Comparison of ENCODE assay signal across 17 cellular contexts in the genomic region with DNA sequence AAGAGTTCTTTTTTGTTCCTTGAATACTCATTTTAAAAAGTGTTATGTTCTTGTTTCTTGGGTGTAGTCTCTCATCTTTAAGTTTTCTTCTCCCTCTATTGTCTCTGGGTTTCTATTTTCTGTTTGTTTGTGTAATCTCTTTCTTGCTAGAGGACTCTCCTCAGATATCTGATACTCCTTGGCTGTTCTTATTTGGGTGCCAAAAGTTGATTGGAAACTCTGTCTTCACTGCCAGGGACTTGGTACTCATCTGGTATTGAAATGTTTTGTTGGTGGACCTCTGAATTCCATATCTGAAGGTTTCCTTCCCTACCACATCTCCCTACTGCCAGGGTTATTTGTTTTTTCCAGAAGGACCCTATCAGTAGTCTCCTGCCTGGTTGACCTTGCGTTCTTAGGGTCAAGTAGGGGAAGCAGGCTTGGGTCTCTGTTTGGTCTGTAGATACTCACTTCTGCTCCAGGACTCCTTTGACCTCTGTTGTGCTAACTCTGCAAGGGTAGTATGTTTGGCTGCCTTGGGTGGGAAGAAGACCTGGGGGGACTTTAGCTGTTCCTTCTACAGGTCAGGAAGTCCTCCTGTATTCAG. TPM values are rescaled to one million over a fixed set of nuclear protein-coding genes. Genes with fewer than 3 reads are reported as not detected.
DNase-seq lines count a peak whose midpoint lies in the region; ATAC-seq, FAIRE-seq and TF ChIP-seq lines count a peak whose summit lies in the region.
"Had no signal": no experiment of that assay in that cellular context is flagged by ENCODE, and none has a peak within 500 bp of the region (broad histone marks: within the 10 kb centered on the region; RNA-seq: fewer than 3 reads in every experiment).

No MANE protein-coding gene starts in this region.

- H3K36me3 Mint-ChIP-seq in activated T-cell treated with anti-CD3 and anti-CD28 coated beads, Interleukin-2, amount 50 U/mL, for 72 hours (ENCODE audit: insufficient read depth in 2 of 2): peaks cover 0 to 14% of the 10 kb centered on the region in 2 donors
- peaks cover 22% of the 10 kb centered on the region for H3K36me3 Mint-ChIP-seq in type B pancreatic cell

- in situ Hi-C loops in GM12878 (cut with MboI): no loop called here

- H3K27me3 ChIP-seq in KMS-11 (ENCODE audit: insufficient read depth, low read depth) (no peaks in the 10 kb centered on the region), GM12878 (replicated peaks in 1 of 2; ENCODE audit: control insufficient read depth in 2 of 2, insufficient read depth in 2 of 2, low read length in 1 of 2) (no peaks in the 10 kb centered on the region)
- H3K27me3 ChIP-seq: SJCRH30 had no signal

- no peak for TF ChIP-seq POLR2A in GM12878 (IDR thresholded peaks at IDR 0.05; ENCODE audit: low read depth, low read length)

- 100% methylated on average over 1 of the region's 1 CpG for WGBS in GM12878 (ENCODE audit: insufficient coverage, insufficient replicate concordance, low lambda C conversion rate, missing lambda C conversion rate)

- H3K4me1 ChIP-seq in KMS-11 (ENCODE audit: low read depth, poor library complexity, severe bottlenecking): peaks cover 58% of the 10 kb centered on the region
- peaks cover 31% of the 10 kb centered on the region for H3K4me1 ChIP-seq in GM12878 (ENCODE audit: control insufficient read depth, insufficient read depth, low read length)

- SMC1A ChIA-PET in GM12878 (lab: Charles Lee; ENCODE audit: uncharacterized antibody, unreplicated experiment): interaction anchor here (1.3 kb wide), 1 partner anchor 166 kb away, joined by 5 read pairs; no protein-coding TSS in a partner anchor

- H3K36me3 ChIP-seq in KMS-11 (ENCODE audit: insufficient read depth) (no peaks in the 10 kb centered on the region), GM12878 (ENCODE audit: control insufficient read depth in 2 of 2, insufficient read depth in 2 of 2, low read length in 1 of 2) (peaks cover 0 to 3% of the 10 kb centered on the region in 2 experiments; a peak in 2 of 4 replicates)
- H3K36me3 ChIP-seq: SJCRH30 had no signal

- no peaks in the 10 kb centered on the region for H3K27me3 Mint-ChIP-seq in activated T-cell treated with anti-CD3 and anti-CD28 coated beads, Interleukin-2, amount 50 U/mL, for 72 hours (ENCODE audit: low read depth)
- H3K27me3 Mint-ChIP-seq in type B pancreatic cell: no peaks in the 10 kb centered on the region
- H3K27me3 Mint-ChIP-seq: CD8-positive, alpha-beta memory T cell had no signal

- H3K9me3 Mint-ChIP-seq in activated T-cell treated with anti-CD3 and anti-CD28 coated beads, Interleukin-2, amount 50 U/mL, for 72 hours: no peaks in the 10 kb centered on the region
- H3K9me3 Mint-ChIP-seq in type B pancreatic cell: peaks cover 5% of the 10 kb centered on the region
- H3K9me3 Mint-ChIP-seq: CD8-positive, alpha-beta memory T cell; HFFc6 had no signal

- no TSS peak for BruUV-seq in GM12878 (replicated peaks; lab: Mats Ljungman, UMichigan)

- no peak for ATAC-seq in activated T-cell treated with anti-CD3 and anti-CD28 coated beads, Interleukin-2, amount 50 U/mL, for 72 hours (replicated peaks in 1 of 2)
- ATAC-seq in GM12878: no peak
- ATAC-seq in HG02885 (IDR thresholded peaks at IDR 0.05; ENCODE audit: poor library complexity, unreplicated experiment): no peak

- H4K20me1 ChIP-seq in KMS-11 (ENCODE audit: insufficient read depth) (no peaks in the 10 kb centered on the region), GM12878 (ENCODE audit: control insufficient read depth, insufficient read depth) (no peaks in the 10 kb centered on the region)

- POLR2A ChIA-PET in GM12878 (lab: Charles Lee): interaction anchor here (1.4 kb wide), 1 partner anchor 72 kb away, joined by 3 read pairs; no protein-coding TSS in a partner anchor

- H3K9me3 ChIP-seq in GM12878 (replicated peaks; ENCODE audit: control insufficient read depth, insufficient read depth, low read length): no peaks in the 10 kb centered on the region
- H3K9me3 ChIP-seq: SJCRH30 had no signal

- TF ChIP-seq RAD21 in GM12878 (IDR thresholded peaks at IDR 0.05; ENCODE audit: insufficient read depth, low read depth, low read length): no peak

- H3K27ac Mint-ChIP-seq in activated T-cell treated with anti-CD3 and anti-CD28 coated beads, Interleukin-2, amount 50 U/mL, for 72 hours: peak overlapping the region; percentile 49
- H3K27ac Mint-ChIP-seq in type B pancreatic cell: peak overlapping the region; percentile 11
- H3K27ac Mint-ChIP-seq: HFFc6 had no signal

- no peak for FAIRE-seq in GM12878 (lab: Jason Lieb, UNC)
- FAIRE-seq: H1 had no signal

- no peak for DNase-seq in activated T-cell treated with anti-CD3 and anti-CD28 coated beads, Interleukin-2, amount 50 U/mL, for 72 hours
- DNase-seq in activated T-cell treated with anti-CD3 and anti-CD28 coated beads, Interleukin-2, amount 50 U/mL, for 1 hour: no peak
- DNase-seq in GM12878 (ENCODE audit: low read depth, low spot score) (no peak), type B pancreatic cell (ENCODE audit: extremely low spot score, unreplicated experiment) (no peak), T1000 (lab: John Stamatoyannopoulos, UW) (no peak)
- DNase-seq: ACHN; CD8-positive, alpha-beta memory T cell; EL; HFFc6; NCI-H1417 treated with DMSO at 0.1 percent for 48 hours; NCI-H2029; NCI-H510A treated with DMSO at 0.1 percent for 48 hours; SJCRH30 had no signal

- H3K79me2 ChIP-seq in KMS-11 (ENCODE audit: insufficient read depth, low read depth) (no peaks in the 10 kb centered on the region), GM12878 (ENCODE audit: control insufficient read depth, insufficient read depth, low read length) (peaks cover 5% of the 10 kb centered on the region)

- intact Hi-C loops in GM12878 (cut with micrococcal nuclease; ENCODE audit: unreplicated experiment): no loop called here

- no peak overlapping the region for H3K4me3 ChIP-seq in KMS-11 (IDR thresholded peaks at IDR 0.05; ENCODE audit: insufficient read depth, low read depth, low read length)
- no peak overlapping the region for H3K4me3 ChIP-seq in GM12878
- H3K4me3 ChIP-seq: SJCRH30 had no signal

- H3K27ac ChIP-seq in KMS-11 (0 out of 2 replicates have a peak overlapping the region, but pooled peaks have one; percentile 0), GM12878 (ENCODE audit: control insufficient read depth, insufficient read depth) (peak overlapping the region; percentile 40)
- H3K27ac ChIP-seq: HL-60, SJCRH30 had no signal

- RAD21 ChIA-PET in GM12878 (lab: Charles Lee; ENCODE audit: unreplicated experiment): interaction anchor here (3.6 kb wide), 1 partner anchor 165 kb away, joined by 28 read pairs; no protein-coding TSS in a partner anchor

- H3K4me1 Mint-ChIP-seq in activated T-cell treated with anti-CD3 and anti-CD28 coated beads, Interleukin-2, amount 50 U/mL, for 72 hours (ENCODE audit: low read depth): peaks cover 57% of the 10 kb centered on the region
- H3K4me1 Mint-ChIP-seq in type B pancreatic cell (ENCODE audit: unreplicated experiment): peaks cover 48% of the 10 kb centered on the region

- H3K9ac ChIP-seq in KMS-11 (no peak overlapping the region), GM12878 (ENCODE audit: control insufficient read depth, insufficient read depth, low read length) (no peak overlapping the region)

- no peak for TF ChIP-seq EP300 in GM12878 (IDR thresholded peaks at IDR 0.05; ENCODE audit: borderline replicate concordance in 1 of 2, control insufficient read depth in 1 of 2, low read depth in 2 of 2, low read length in 2 of 2)

- CTCF ChIA-PET in GM12878 (lab: Yijun Ruan, JAX): interaction anchor here (0.6 kb wide), 1 partner anchor 19 kb away, joined by 3 read pairs; no protein-coding TSS in a partner anchor

- peak overlapping the region in 1 of 2 donors; percentile 15 for H3K4me3 Mint-ChIP-seq in activated T-cell treated with anti-CD3 and anti-CD28 coated beads, Interleukin-2, amount 50 U/mL, for 72 hours
- H3K4me3 Mint-ChIP-seq in type B pancreatic cell: no peak overlapping the region
- H3K4me3 Mint-ChIP-seq: CD8-positive, alpha-beta memory T cell; HFFc6 had no signal

- TF ChIP-seq CTCF in KMS-11 (conservative IDR thresholded peaks at IDR 0.05; ENCODE audit: low read depth, low read length) (no peak), GM12878 (IDR thresholded peaks at IDR 0.05 in 2 of 3, conservative IDR thresholded peaks at IDR 0.05 in 1 of 3; ENCODE audit: control insufficient read depth in 2 of 3, extremely low read depth in 1 of 3, insufficient read depth in 1 of 3, low read depth in 3 of 3, low read length in 3 of 3) (no peak), type B pancreatic cell (conservative IDR thresholded peaks at IDR 0.05) (no peak)

- H2AFZ ChIP-seq in KMS-11 (ENCODE audit: low read depth) (no peak overlapping the region), GM12878 (ENCODE audit: control insufficient read depth, low read depth, low read length) (no peak overlapping the region)

- H3K4me2 ChIP-seq in KMS-11: no peak overlapping the region
- no peak overlapping the region for H3K4me2 ChIP-seq in GM12878 (ENCODE audit: control insufficient read depth, insufficient read depth)

RNA-seq across cellular contexts. Expression of a gene that starts 15.7 kb away (rescaled TPM):
- total RNA-seq in activated T-cell treated with anti-CD3 and anti-CD28 coated beads, Interleukin-2, amount 50 U/mL, for 72 hours: 10 to 100 TPM; 29.6 to 29.7 TPM
- 112 and 121 TPM in 2 replicates for total RNA-seq in GM12878 (2013; cell fraction: nucleolus; rRNA removed)
- 42.7 and 45.0 TPM in 2 replicates for total RNA-seq in GM12878 (2014; rRNA removed)
- total RNA-seq in GM12878 (2014; rRNA removed; fragmentation: Illumina TruSeq; extraction: Trizol): 29.4 and 32.5 TPM in 2 replicates
- 40.2 and 43.3 TPM in 2 replicates for total RNA-seq in GM12878 (2021)
- polyA plus RNA-seq in GM12878 (2011; ENCODE audit: low read depth): 25.0 TPM
- polyA plus RNA-seq in GM12878 (2011; rRNA removed): 27.9 and 44.7 TPM in 2 replicates
- 61.6 and 76.5 TPM in 2 replicates for polyA plus RNA-seq in GM12878 (2011; cell fraction: cytosol; rRNA removed)
- polyA plus RNA-seq in GM12878 (2011; cell fraction: nucleus; rRNA removed): 83.3 and 92.0 TPM in 2 replicates
- polyA plus RNA-seq in GM12878 (2012): 27.6 and 38.4 TPM in 2 replicates
- polyA plus RNA-seq in GM12878 (2014; fragmentation: Illumina TruSeq; extraction: Trizol): 32.9 and 35.7 TPM in 2 replicates
- 100 to 1,000 TPM in 1 of 2 experiments, 10 to 100 TPM in 1; 92.0 to 135 TPM for polyA plus RNA-seq in GM12878 (2014; fragmentation: Nextera tagmentation; extraction: Ambion mirVana)
- 68.2 and 69.9 TPM in 2 replicates for polyA plus RNA-seq in GM12878 (2014; rRNA removed)
- polyA plus RNA-seq in GM12878 (2016; fragmentation: Nextera tagmentation; extraction: Ambion mirVana): 10 to 100 TPM; 65.4 to 67.9 TPM
- 37.2 and 70.2 TPM in 2 replicates for polyA minus RNA-seq in GM12878 (2011; rRNA and poly(A)+ RNA removed)
- 8.8 and 18.7 TPM in 2 replicates for polyA minus RNA-seq in GM12878 (2011; cell fraction: cytosol; rRNA and poly(A)+ RNA removed)
- polyA minus RNA-seq in GM12878 (2011; cell fraction: nucleus; rRNA and poly(A)+ RNA removed): 51.0 and 104 TPM in 2 replicates
- 19.1 and 23.6 TPM in 2 replicates for total RNA-seq in type B pancreatic cell (ENCODE audit: low replicate concordance)

RNA-seq across cellular contexts. Expression of a gene that starts 43.7 kb away (rescaled TPM):
- total RNA-seq in activated T-cell treated with anti-CD3 and anti-CD28 coated beads, Interleukin-2, amount 50 U/mL, for 72 hours: 1 to 10 TPM in 1 of 2 donors, under 1 TPM in 1; 0.31 to 1.2 TPM
- 5.9 and 8.5 TPM in 2 replicates for total RNA-seq in GM12878 (2013; cell fraction: nucleolus; rRNA removed)
- 20.2 and 22.2 TPM in 2 replicates for total RNA-seq in GM12878 (2014; rRNA removed)
- total RNA-seq in GM12878 (2014; rRNA removed; fragmentation: Illumina TruSeq; extraction: Trizol): 13.6 and 15.0 TPM in 2 replicates
- total RNA-seq in GM12878 (2021): 24.8 and 25.5 TPM in 2 replicates
- polyA plus RNA-seq in GM12878 (2011; ENCODE audit: low read depth): 7.6 TPM
- polyA plus RNA-seq in GM12878 (2011; rRNA removed): 15.7 and 24.3 TPM in 2 replicates
- 28.5 and 32.2 TPM in 2 replicates for polyA plus RNA-seq in GM12878 (2011; cell fraction: cytosol; rRNA removed)
- polyA plus RNA-seq in GM12878 (2011; cell fraction: nucleus; rRNA removed): 19.4 and 24.8 TPM in 2 replicates
- 8.5 and 11.0 TPM in 2 replicates for polyA plus RNA-seq in GM12878 (2012)
- 26.3 and 30.3 TPM in 2 replicates for polyA plus RNA-seq in GM12878 (2014; fragmentation: Illumina TruSeq; extraction: Trizol)
- 1 to 10 TPM; 2.3 to 2.5 TPM for polyA plus RNA-seq in GM12878 (2014; fragmentation: Nextera tagmentation; extraction: Ambion mirVana)
- polyA plus RNA-seq in GM12878 (2014; rRNA removed): 35.5 and 41.6 TPM in 2 replicates
- 1 to 10 TPM; 1.6 to 1.7 TPM for polyA plus RNA-seq in GM12878 (2016; fragmentation: Nextera tagmentation; extraction: Ambion mirVana)
- 21.5 and 25.9 TPM in 2 replicates for polyA minus RNA-seq in GM12878 (2011; rRNA and poly(A)+ RNA removed)
- 9.0 and 9.6 TPM in 2 replicates for polyA minus RNA-seq in GM12878 (2011; cell fraction: cytosol; rRNA and poly(A)+ RNA removed)
- 3.3 and 7.8 TPM in 2 replicates for polyA minus RNA-seq in GM12878 (2011; cell fraction: nucleus; rRNA and poly(A)+ RNA removed)
- total RNA-seq in type B pancreatic cell (ENCODE audit: low replicate concordance): 38.1 and 41.8 TPM in 2 replicates
